8 cellular contexts compared by ENCODE assay signal in the genomic region with DNA sequence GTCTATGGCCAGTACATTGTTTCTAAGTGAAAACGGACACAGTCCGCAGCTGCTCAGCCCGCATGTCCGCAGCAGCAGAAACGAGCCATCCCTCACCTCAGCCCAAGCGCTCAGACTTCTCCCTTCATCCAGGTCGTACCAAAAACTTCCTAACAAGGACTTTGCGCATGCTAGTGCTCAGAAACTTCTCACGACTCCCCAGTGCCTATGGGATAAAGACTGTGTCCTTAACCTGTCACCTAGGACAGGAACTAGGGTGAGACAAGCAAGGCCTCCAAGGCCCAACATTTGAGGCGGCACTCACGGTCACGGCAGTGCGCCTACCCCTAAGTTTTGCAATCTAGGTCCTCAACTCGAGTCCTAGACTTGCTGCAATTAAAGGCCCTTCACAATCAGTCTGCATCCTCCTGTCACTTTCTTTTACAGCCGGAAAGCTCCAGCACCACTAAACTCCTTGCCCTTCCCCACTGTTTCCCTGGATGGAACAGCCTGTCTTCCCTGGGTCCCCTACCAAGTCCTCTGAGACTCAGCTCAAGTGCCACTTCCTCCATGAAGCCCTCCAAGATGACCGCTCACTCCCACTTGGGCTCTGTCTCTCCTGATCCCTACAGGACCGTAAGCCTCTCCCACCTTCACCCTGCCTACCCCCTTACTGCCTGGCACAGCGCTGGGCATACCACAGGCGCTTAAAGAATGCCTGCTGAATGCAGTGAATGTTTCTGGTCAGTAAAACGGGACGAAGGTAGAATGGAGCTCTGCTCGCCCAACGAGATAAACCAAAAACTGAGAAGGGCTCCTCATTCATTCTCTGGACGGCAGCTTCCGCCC. TPM values are rescaled to one million over a fixed set of nuclear protein-coding genes. Genes with fewer than 3 reads are reported as not detected.
DNase-seq lines count a peak whose midpoint lies in the region; ATAC-seq and TF ChIP-seq lines count a peak whose summit lies in the region.

No MANE protein-coding gene starts in this region.

- intact Hi-C loops in thyroid gland (cut with DNase I) = no loop called here

- peak overlapping the region; percentile 100 for H3K4me2 ChIP-seq in Karpas-422 (ENCODE audit: low read depth, low read length, poor library complexity, severe bottlenecking)

- peak overlapping the region; percentile 79 for H3K27ac ChIP-seq in Karpas-422 (ENCODE audit: low read length)
- peak overlapping the region in 2 of 3 donors; percentile 75 to 78 for H3K27ac ChIP-seq in thyroid gland

- no peaks in the 10 kb centered on the region for H4K20me1 ChIP-seq in Karpas-422 (ENCODE audit: insufficient read depth, low read depth, low read length)

- WGBS in thyroid gland, 2 donors = 44 to 48% methylated on average over 22 to 25 of the region's 25 CpGs

- H3K36me3 ChIP-seq in Karpas-422 (ENCODE audit: insufficient read depth, low read length) = peaks cover 2% of the 10 kb centered on the region; the same call in 1 of the 2 replicates
- H3K36me3 ChIP-seq in thyroid gland = no peaks in the 10 kb centered on the region

- H3K4me1 ChIP-seq in Karpas-422 (ENCODE audit: low read length) = peaks cover 43% of the 10 kb centered on the region
- peaks cover 13 to 19% of the 10 kb centered on the region in 2 donors for H3K4me1 ChIP-seq in thyroid gland

- peak; percentile 39 for DNase-seq in EH (ENCODE audit: low read depth)
- peak; percentile 63 for DNase-seq in Karpas-422
- no peak for DNase-seq in astrocyte of the cerebellum (ENCODE audit: low read depth)
- DNase-seq in left kidney (ENCODE audit: low read depth, low spot score) = peak; percentile 41
- DNase-seq in thyroid gland = no peak
- DNase-seq in NCI-H2029 treated with DMSO at 0.1 percent for 48 hours (lab: John Stamatoyannopoulos, UW) = no peak

- no peaks in the 10 kb centered on the region for H3K9me2 ChIP-seq in Karpas-422 (replicated peaks; ENCODE audit: insufficient read depth, low read length)

- no peak for TF ChIP-seq CTCF in astrocyte of the cerebellum (IDR thresholded peaks at IDR 0.05; ENCODE audit: low read depth, low read length, missing control alignments)
- TF ChIP-seq CTCF in thyroid gland (IDR thresholded peaks at IDR 0.05) = no peak

- TF ChIP-seq POLR2A in thyroid gland (IDR thresholded peaks at IDR 0.05) = no peak

- peak overlapping the region; percentile 98 for H3K9ac ChIP-seq in Karpas-422 (ENCODE audit: low read length)

- in situ Hi-C loops in astrocyte of the cerebellum (cut with HindIII; ENCODE audit: low sequenced_read_pairs) = no loop called here

- ATAC-seq in GM21367 (IDR thresholded peaks at IDR 0.05; ENCODE audit: unreplicated experiment) = no peak
- no peak for ATAC-seq in HG02763 (IDR thresholded peaks at IDR 0.05; ENCODE audit: unreplicated experiment)

- H3K27me3 ChIP-seq in Karpas-422 (ENCODE audit: low read length) (no peaks in the 10 kb centered on the region), thyroid gland (no peaks in the 10 kb centered on the region)

- peak overlapping the region; percentile 100; the same call in 1 of the 2 replicates for H2AFZ ChIP-seq in Karpas-422 (ENCODE audit: low read length)

- H3K4me3 ChIP-seq in Karpas-422 (ENCODE audit: low read length) (peak overlapping the region; percentile 89), astrocyte of the cerebellum (ENCODE audit: low read depth, low read length) (peak overlapping the region; percentile 81), thyroid gland (replicated peaks in 1 of 3) (peak overlapping the region; percentile 70 to 92 (median 78))

- H3K9me3 ChIP-seq in Karpas-422 (ENCODE audit: low read length) = peaks cover 2% of the 10 kb centered on the region; the same call in 1 of the 2 replicates
- no peaks in the 10 kb centered on the region for H3K9me3 ChIP-seq in thyroid gland

- H3K79me2 ChIP-seq in Karpas-422 (ENCODE audit: low read length) = peaks cover 58% of the 10 kb centered on the region

RNA-seq across cellular contexts. Expression of a gene that starts 1.2 kb away (rescaled TPM):
- total RNA-seq in Karpas-422 (2014; rRNA removed; shearing (Covaris generic); ENCODE audit: low replicate concordance) = 30.2 and 80.0 TPM in 2 replicates
- total RNA-seq in thyroid gland = 10 to 100 TPM; 24.8 to 34.3 (median 32.4) TPM

RNA-seq across cellular contexts. Expression of a gene that starts 23.2 kb away (rescaled TPM):
- total RNA-seq in Karpas-422 (2014; rRNA removed; shearing (Covaris generic); ENCODE audit: low replicate concordance) = 3.0 and 7.0 TPM in 2 replicates
- total RNA-seq in thyroid gland = 1 to 10 TPM; 3.0 to 5.1 (median 3.8) TPM

RNA-seq across cellular contexts. Expression of a gene that starts 49.2 kb away (rescaled TPM):
- 24.4 and 47.5 TPM in 2 replicates for total RNA-seq in Karpas-422 (2014; rRNA removed; shearing (Covaris generic); ENCODE audit: low replicate concordance)
- 10 to 100 TPM; 43.2 to 60.4 (median 45.2) TPM for total RNA-seq in thyroid gland

Comparison
In these comparisons a context has a peak if more than half of its experiments do, and no peak if none do; other contexts are left out.
1. DNase-seq: peak in EH (single experiment), Karpas-422 (single experiment) and left kidney (single experiment); none in astrocyte of the cerebellum (single experiment), thyroid gland (0 of 2) and NCI-H2029 treated with DMSO at 0.1 percent for 48 hours (single experiment).
2. Peak in every context shown above with its lines, with median percentiles within 50 percentile points of each other: H3K4me3 ChIP-seq.